ENCODE assay signal across 1 cellular context in the genomic region with DNA sequence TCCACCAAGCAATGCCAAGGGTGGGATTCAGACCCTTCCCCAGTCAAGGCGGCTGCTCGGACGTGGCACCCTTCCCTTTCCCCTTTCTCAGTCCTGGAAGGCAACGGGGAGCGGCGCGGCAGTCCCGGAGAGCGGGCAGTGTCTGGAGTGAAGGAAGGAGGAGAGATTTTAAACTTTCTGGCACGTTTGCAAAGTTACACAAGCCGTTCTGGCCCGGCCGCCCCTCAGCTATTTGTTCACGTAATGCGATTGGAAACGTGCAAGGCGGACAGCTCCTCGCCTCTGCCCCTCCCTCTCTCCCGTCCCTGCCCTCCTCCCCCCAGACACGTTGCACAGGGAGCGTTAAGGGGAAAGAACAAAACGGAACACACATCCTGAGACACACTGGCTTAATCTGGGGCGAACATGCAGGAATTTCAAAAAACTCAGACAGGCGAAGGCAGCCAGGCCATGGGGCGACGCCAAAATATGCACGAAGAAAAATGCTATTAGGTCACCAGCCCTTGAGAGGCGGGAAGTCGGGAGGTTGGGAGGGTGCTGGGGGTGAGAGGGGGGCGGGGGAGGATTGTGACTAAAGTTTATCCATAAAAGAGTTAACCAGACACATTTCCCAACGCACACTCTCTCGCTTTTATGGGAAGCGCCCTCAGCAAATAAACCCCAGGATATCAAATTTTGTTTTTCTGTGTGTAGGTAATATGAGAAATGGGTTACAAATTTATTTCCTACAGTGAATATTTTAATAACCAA.
TF ChIP-seq lines count a peak whose summit lies in the region.

A gene with protein sequence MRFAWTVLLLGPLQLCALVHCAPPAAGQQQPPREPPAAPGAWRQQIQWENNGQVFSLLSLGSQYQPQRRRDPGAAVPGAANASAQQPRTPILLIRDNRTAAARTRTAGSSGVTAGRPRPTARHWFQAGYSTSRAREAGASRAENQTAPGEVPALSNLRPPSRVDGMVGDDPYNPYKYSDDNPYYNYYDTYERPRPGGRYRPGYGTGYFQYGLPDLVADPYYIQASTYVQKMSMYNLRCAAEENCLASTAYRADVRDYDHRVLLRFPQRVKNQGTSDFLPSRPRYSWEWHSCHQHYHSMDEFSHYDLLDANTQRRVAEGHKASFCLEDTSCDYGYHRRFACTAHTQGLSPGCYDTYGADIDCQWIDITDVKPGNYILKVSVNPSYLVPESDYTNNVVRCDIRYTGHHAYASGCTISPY (minus strand): TSS at position 144 of the 750 bp plus-strand sequence. CDS start 274 bp downstream, outside the sequence.

TF ChIP-seq in SK-N-SH, 30 proteins besides CTCF, POLR2A, EP300 and RAD21:
- TF ChIP-seq, protein P1, sequence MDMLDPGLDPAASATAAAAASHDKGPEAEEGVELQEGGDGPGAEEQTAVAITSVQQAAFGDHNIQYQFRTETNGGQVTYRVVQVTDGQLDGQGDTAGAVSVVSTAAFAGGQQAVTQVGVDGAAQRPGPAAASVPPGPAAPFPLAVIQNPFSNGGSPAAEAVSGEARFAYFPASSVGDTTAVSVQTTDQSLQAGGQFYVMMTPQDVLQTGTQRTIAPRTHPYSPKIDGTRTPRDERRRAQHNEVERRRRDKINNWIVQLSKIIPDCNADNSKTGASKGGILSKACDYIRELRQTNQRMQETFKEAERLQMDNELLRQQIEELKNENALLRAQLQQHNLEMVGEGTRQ (IDR thresholded peaks at IDR 0.05; ENCODE audit: borderline replicate concordance, low read depth, low read length): no peak
- TF ChIP-seq SIN3A (IDR thresholded peaks at IDR 0.05; ENCODE audit: borderline replicate concordance, low read depth, low read length): peak; percentile 54; the same call in 1 of the 2 replicates
- TF ChIP-seq, protein P2, sequence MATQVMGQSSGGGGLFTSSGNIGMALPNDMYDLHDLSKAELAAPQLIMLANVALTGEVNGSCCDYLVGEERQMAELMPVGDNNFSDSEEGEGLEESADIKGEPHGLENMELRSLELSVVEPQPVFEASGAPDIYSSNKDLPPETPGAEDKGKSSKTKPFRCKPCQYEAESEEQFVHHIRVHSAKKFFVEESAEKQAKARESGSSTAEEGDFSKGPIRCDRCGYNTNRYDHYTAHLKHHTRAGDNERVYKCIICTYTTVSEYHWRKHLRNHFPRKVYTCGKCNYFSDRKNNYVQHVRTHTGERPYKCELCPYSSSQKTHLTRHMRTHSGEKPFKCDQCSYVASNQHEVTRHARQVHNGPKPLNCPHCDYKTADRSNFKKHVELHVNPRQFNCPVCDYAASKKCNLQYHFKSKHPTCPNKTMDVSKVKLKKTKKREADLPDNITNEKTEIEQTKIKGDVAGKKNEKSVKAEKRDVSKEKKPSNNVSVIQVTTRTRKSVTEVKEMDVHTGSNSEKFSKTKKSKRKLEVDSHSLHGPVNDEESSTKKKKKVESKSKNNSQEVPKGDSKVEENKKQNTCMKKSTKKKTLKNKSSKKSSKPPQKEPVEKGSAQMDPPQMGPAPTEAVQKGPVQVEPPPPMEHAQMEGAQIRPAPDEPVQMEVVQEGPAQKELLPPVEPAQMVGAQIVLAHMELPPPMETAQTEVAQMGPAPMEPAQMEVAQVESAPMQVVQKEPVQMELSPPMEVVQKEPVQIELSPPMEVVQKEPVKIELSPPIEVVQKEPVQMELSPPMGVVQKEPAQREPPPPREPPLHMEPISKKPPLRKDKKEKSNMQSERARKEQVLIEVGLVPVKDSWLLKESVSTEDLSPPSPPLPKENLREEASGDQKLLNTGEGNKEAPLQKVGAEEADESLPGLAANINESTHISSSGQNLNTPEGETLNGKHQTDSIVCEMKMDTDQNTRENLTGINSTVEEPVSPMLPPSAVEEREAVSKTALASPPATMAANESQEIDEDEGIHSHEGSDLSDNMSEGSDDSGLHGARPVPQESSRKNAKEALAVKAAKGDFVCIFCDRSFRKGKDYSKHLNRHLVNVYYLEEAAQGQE (IDR thresholded peaks at IDR 0.05; ENCODE audit: low read depth, low read length): peak; percentile 84; the same call in 1 of the 2 replicates
- no peak for TF ChIP-seq TCF12 (IDR thresholded peaks at IDR 0.05)
- TF ChIP-seq CHD2 (IDR thresholded peaks at IDR 0.05; ENCODE audit: low read length, partially characterized antibody): peak; percentile 9
- TF ChIP-seq, protein P3, sequence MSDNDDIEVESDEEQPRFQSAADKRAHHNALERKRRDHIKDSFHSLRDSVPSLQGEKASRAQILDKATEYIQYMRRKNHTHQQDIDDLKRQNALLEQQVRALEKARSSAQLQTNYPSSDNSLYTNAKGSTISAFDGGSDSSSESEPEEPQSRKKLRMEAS (IDR thresholded peaks at IDR 0.05; ENCODE audit: low read depth): peak; percentile 90
- TF ChIP-seq FOSL2 (IDR thresholded peaks at IDR 0.05; ENCODE audit: borderline replicate concordance, low read depth): no peak
- TF ChIP-seq, protein P4, sequence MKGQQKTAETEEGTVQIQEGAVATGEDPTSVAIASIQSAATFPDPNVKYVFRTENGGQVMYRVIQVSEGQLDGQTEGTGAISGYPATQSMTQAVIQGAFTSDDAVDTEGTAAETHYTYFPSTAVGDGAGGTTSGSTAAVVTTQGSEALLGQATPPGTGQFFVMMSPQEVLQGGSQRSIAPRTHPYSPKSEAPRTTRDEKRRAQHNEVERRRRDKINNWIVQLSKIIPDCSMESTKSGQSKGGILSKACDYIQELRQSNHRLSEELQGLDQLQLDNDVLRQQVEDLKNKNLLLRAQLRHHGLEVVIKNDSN (IDR thresholded peaks at IDR 0.05; ENCODE audit: borderline replicate concordance, low read depth): no peak
- no peak for TF ChIP-seq JUND (IDR thresholded peaks at IDR 0.05)
- TF ChIP-seq TAF1 (IDR thresholded peaks at IDR 0.05; ENCODE audit: borderline replicate concordance, low read depth, low read length): no peak
- TF ChIP-seq FOXJ3 (CRISPR knock-in tag; IDR thresholded peaks at IDR 0.05): no peak
- peak; percentile 17; the same call in 1 of the 2 replicates for TF ChIP-seq POLR2AphosphoS5 (IDR thresholded peaks at IDR 0.05; ENCODE audit: low read depth, low read length)
TF ChIP-seq in SK-N-SH: peak in this region for 5.
